In genomic region chr12:16417058-16417457, GRCh38 we compare ENCODE assay signal across 27 cellular contexts.
"Had no signal": no experiment of that assay in that cellular context is flagged by ENCODE, and none has a peak within 500 bp of the region (broad histone marks: within the 10 kb centered on the region; RNA-seq: fewer than 3 reads in every experiment).

No MANE protein-coding gene starts in this region.

- H3K27ac ChIP-seq: gastroesophageal sphincter, hepatocyte, neural progenitor cell, parathyroid adenoma, spleen, transverse colon, WERI-Rb-1 had no signal

- H3K79me2 ChIP-seq: hepatocyte, parathyroid adenoma had no signal

- H3K4me2 ChIP-seq: hepatocyte, neural progenitor cell had no signal

- H3K4me3 ChIP-seq: gastroesophageal sphincter, hepatocyte, neural progenitor cell, spleen, transverse colon had no signal

- DNase-seq: activated CD4-positive, alpha-beta memory T cell treated with anti-CD3 and anti-CD28 coated beads for 36 hours; activated CD4-positive, alpha-beta T cell treated with anti-CD3 and anti-CD28 coated beads, Interleukin-2, amount 10 ng/mL, durations not matched to agents 24 days and 14 days; activated CD4-positive, CD25-positive, alpha-beta regulatory T cell treated with anti-CD3 and anti-CD28 coated beads, Interleukin-2, amount 50 U/mL, for 72 hours; activated CD8-positive, alpha-beta memory T cell treated with anti-CD3 and anti-CD28 coated beads, Interleukin-2, amount 50 U/mL, for 48 hours; activated gamma-delta T cell treated with Interleukin-2 at 50 U/mL for 16 hours; activated naive CD4-positive, alpha-beta T cell treated with anti-CD3 and anti-CD28 coated beads, Interleukin-2, amount 50 U/mL, for 16 hours; activated T-cell treated with anti-CD3 and anti-CD28 coated beads, Interleukin-2, amount 50 U/mL, for 24 hours; amniotic stem cell; caudate nucleus; immature natural killer cell; kidney; left colon; midbrain; naive thymus-derived CD4-positive, alpha-beta T cell; occipital lobe; right cardiac atrium; spleen; stimulated activated CD4-positive, alpha-beta T cell treated with anti-CD3 and anti-CD28 coated beads, Interleukin-2, amount 100 ng/mL, for 48 hours; stimulated activated naive CD4-positive, alpha-beta T cell treated with Interleukin-2 at 50 U/mL for 16 hours; SW 1271; T1000; transverse colon; WERI-Rb-1 had no signal

- H3K36me3 ChIP-seq: gastroesophageal sphincter, neural progenitor cell, spleen, transverse colon, WERI-Rb-1 had no signal

- FAIRE-seq: kidney had no signal

- H3K4me1 ChIP-seq: gastroesophageal sphincter, neural progenitor cell, parathyroid adenoma, spleen, transverse colon had no signal

- H3K9ac ChIP-seq: neural progenitor cell, parathyroid adenoma had no signal

- ATAC-seq: gastroesophageal sphincter; left colon; naive thymus-derived CD4-positive, alpha-beta T cell; right cardiac atrium had no signal

- H3K27me3 ChIP-seq: gastroesophageal sphincter, hepatocyte, neural progenitor cell, spleen, transverse colon had no signal
